In genomic region chr16:68227183-68227793, GRCh38 we compare ENCODE assay signal across 11 cellular contexts. TPM values are rescaled to one million over a fixed set of nuclear protein-coding genes. Genes with fewer than 3 reads are reported as not detected.
DNase-seq lines count a peak whose midpoint lies in the region; ATAC-seq and TF ChIP-seq lines count a peak whose summit lies in the region.
"Had no signal": no experiment of that assay in that cellular context is flagged by ENCODE, and none has a peak within 500 bp of the region (broad histone marks: within the 10 kb centered on the region; RNA-seq: fewer than 3 reads in every experiment).

No MANE protein-coding gene starts in this region.

- intact Hi-C loops in activated CD4-positive, alpha-beta T cell treated with anti-CD3 and anti-CD28 coated beads for 36 hours (cut with DNase I, micrococcal nuclease): no loop called here
- intact Hi-C loops in OCI-LY7 (cut with micrococcal nuclease; ENCODE audit: unreplicated experiment): no loop called here

- peak overlapping the region; percentile 86 for H3K27ac Mint-ChIP-seq in activated CD4-positive, alpha-beta T cell treated with anti-CD3 and anti-CD28 coated beads for 36 hours
- peak overlapping the region; percentile 83 for H3K27ac Mint-ChIP-seq in stimulated activated memory B cell treated with anti-CD40 and anti-IgM and Interleukin-4, amounts not matched to agents 10 μg/mL and 1 μg/mL and 100 μg/mL, for 72 hours
- H3K27ac Mint-ChIP-seq in osteocyte (ENCODE audit: unreplicated experiment): no peak overlapping the region

- POLR2A ChIA-PET in activated CD4-positive, alpha-beta T cell treated with anti-CD3 and anti-CD28 coated beads for 36 hours (lab: Charles Lee): interaction anchor here (2.2 kb wide), 1 partner anchor 142 kb away, joined by 6 read pairs; the partner anchor contains the start of gene NFATC3
- POLR2A ChIA-PET in OCI-LY7 (lab: Charles Lee): interaction anchor here (0.6 to 1.6 kb wide), 3 partner anchors 15 to 157 kb away, joined by 3 to 6 read pairs (median 4); no protein-coding TSS in a partner anchor

- CTCF ChIA-PET in activated CD4-positive, alpha-beta T cell treated with anti-CD3 and anti-CD28 coated beads for 36 hours (lab: Charles Lee): interaction anchor here (0.6 to 6.1 kb wide), 23 partner anchors 10 to 411 kb away, joined by 3 to 62 read pairs (median 4); partner anchors contain the start of gene NFATC3
- CTCF ChIA-PET in OCI-LY7 (lab: Charles Lee; ENCODE audit: unreplicated experiment): interaction anchor here (1.5 kb wide), 1 partner anchor 134 kb away, joined by 8 read pairs; no protein-coding TSS in a partner anchor

- H3K4me3 ChIP-seq in OCI-LY7 (ENCODE audit: low read depth, low read length, poor library complexity, severe bottlenecking) (no peak overlapping the region), right atrium auricular region (no peak overlapping the region)
- H3K4me3 ChIP-seq: tibial nerve had no signal

- peak overlapping the region; percentile 43 for H3K27ac ChIP-seq in OCI-LY7 (ENCODE audit: low read depth, low read length, poor library complexity, severe bottlenecking)
- no peak overlapping the region for H3K27ac ChIP-seq in right atrium auricular region

- no peak overlapping the region for H3K4me3 Mint-ChIP-seq in activated CD4-positive, alpha-beta T cell treated with anti-CD3 and anti-CD28 coated beads for 36 hours
- no peak overlapping the region for H3K4me3 Mint-ChIP-seq in stimulated activated memory B cell treated with anti-CD40 and anti-IgM and Interleukin-4, amounts not matched to agents 10 μg/mL and 1 μg/mL and 100 μg/mL, for 72 hours
- no peak overlapping the region for H3K4me3 Mint-ChIP-seq in osteocyte (ENCODE audit: unreplicated experiment)

- no peaks in the 10 kb centered on the region for H3K27me3 Mint-ChIP-seq in activated CD4-positive, alpha-beta T cell treated with anti-CD3 and anti-CD28 coated beads for 36 hours
- no peaks in the 10 kb centered on the region for H3K27me3 Mint-ChIP-seq in stimulated activated memory B cell treated with anti-CD40 and anti-IgM and Interleukin-4, amounts not matched to agents 10 μg/mL and 1 μg/mL and 100 μg/mL, for 72 hours
- no peaks in the 10 kb centered on the region for H3K27me3 Mint-ChIP-seq in osteocyte (ENCODE audit: unreplicated experiment)

- peaks cover 32% of the 10 kb centered on the region for H3K4me1 ChIP-seq in OCI-LY7 (ENCODE audit: insufficient read depth, low read length, poor library complexity, severe bottlenecking)
- H3K4me1 ChIP-seq in right atrium auricular region: peaks cover 0 to 23% of the 10 kb centered on the region in 2 donors

- H3K9me3 Mint-ChIP-seq in activated CD4-positive, alpha-beta T cell treated with anti-CD3 and anti-CD28 coated beads for 36 hours (ENCODE audit: low read depth): no peaks in the 10 kb centered on the region
- H3K9me3 Mint-ChIP-seq in stimulated activated memory B cell treated with anti-CD40 and anti-IgM and Interleukin-4, amounts not matched to agents 10 μg/mL and 1 μg/mL and 100 μg/mL, for 72 hours: no peaks in the 10 kb centered on the region
- H3K9me3 Mint-ChIP-seq in osteocyte (ENCODE audit: unreplicated experiment): no peaks in the 10 kb centered on the region

- H4K20me1 ChIP-seq in OCI-LY7 (ENCODE audit: insufficient read depth, low read length): no peaks in the 10 kb centered on the region

- no peaks in the 10 kb centered on the region for H3K27me3 ChIP-seq in right atrium auricular region
- H3K27me3 ChIP-seq: tibial nerve had no signal

- no peaks in the 10 kb centered on the region for H3K9me3 ChIP-seq in OCI-LY7 (ENCODE audit: low read length)
- H3K9me3 ChIP-seq in right atrium auricular region: no peaks in the 10 kb centered on the region
- H3K9me3 ChIP-seq: tibial nerve had no signal

- H3K9me2 ChIP-seq in OCI-LY7 (ENCODE audit: insufficient read depth, low read length): no peaks in the 10 kb centered on the region

- peak; percentile 90 for ATAC-seq in activated CD4-positive, alpha-beta T cell treated with anti-CD3 and anti-CD28 coated beads for 36 hours
- ATAC-seq in stimulated activated memory B cell treated with anti-CD40 and anti-IgM and Interleukin-4, amounts not matched to agents 10 μg/mL and 1 μg/mL and 100 μg/mL, for 72 hours: peak; percentile 85
- ATAC-seq in HG02623 (IDR thresholded peaks at IDR 0.05; ENCODE audit: unreplicated experiment): no peak

- peak; percentile 51 for DNase-seq in activated CD4-positive, alpha-beta T cell treated with anti-CD3 and anti-CD28 coated beads for 36 hours
- DNase-seq in activated CD4-positive, alpha-beta T cell treated with anti-CD3 and anti-CD28 coated beads, Interleukin-2, amount 50 U/mL, for 48 hours: no peak
- peak; percentile 72 for DNase-seq in OCI-LY7 (ENCODE audit: low spot score)
- peak; percentile 43 for DNase-seq in right atrium auricular region (ENCODE audit: low spot score)
- no peak for DNase-seq in osteocyte (ENCODE audit: extremely low spot score, unreplicated experiment)
- no peak for DNase-seq in stimulated activated CD4-positive, alpha-beta T cell treated with anti-CD3 and anti-CD28 coated beads, Interleukin-4, amount 100 ng/mL, for 4 hours
- DNase-seq: anterior cingulate cortex, NCI-H446 had no signal

- peaks cover 35% of the 10 kb centered on the region for H3K4me1 Mint-ChIP-seq in activated CD4-positive, alpha-beta T cell treated with anti-CD3 and anti-CD28 coated beads for 36 hours
- H3K4me1 Mint-ChIP-seq in stimulated activated memory B cell treated with anti-CD40 and anti-IgM and Interleukin-4, amounts not matched to agents 10 μg/mL and 1 μg/mL and 100 μg/mL, for 72 hours: peaks cover 17% of the 10 kb centered on the region
- H3K4me1 Mint-ChIP-seq in osteocyte (ENCODE audit: unreplicated experiment): peaks cover 10% of the 10 kb centered on the region

- peak overlapping the region; percentile 2 for H3K4me2 ChIP-seq in OCI-LY7 (ENCODE audit: low read length)

- H3K36me3 ChIP-seq in OCI-LY7 (ENCODE audit: insufficient read depth, low read length) (peaks cover 38% of the 10 kb centered on the region; the same call in 1 of the 2 replicates), right atrium auricular region (no peaks in the 10 kb centered on the region)

- no TSS peak for BruUV-seq in OCI-LY7 (replicated peaks; lab: Mats Ljungman, UMichigan)

- no peaks in the 10 kb centered on the region for H3K79me2 ChIP-seq in OCI-LY7 (ENCODE audit: insufficient read depth, low read depth, low read length)

- H2AFZ ChIP-seq in OCI-LY7 (ENCODE audit: low read length): no peak overlapping the region

- H3K36me3 Mint-ChIP-seq in activated CD4-positive, alpha-beta T cell treated with anti-CD3 and anti-CD28 coated beads for 36 hours (ENCODE audit: low read depth): peaks cover 7% of the 10 kb centered on the region
- no peaks in the 10 kb centered on the region for H3K36me3 Mint-ChIP-seq in stimulated activated memory B cell treated with anti-CD40 and anti-IgM and Interleukin-4, amounts not matched to agents 10 μg/mL and 1 μg/mL and 100 μg/mL, for 72 hours
- H3K36me3 Mint-ChIP-seq in osteocyte (ENCODE audit: unreplicated experiment): peaks cover 6% of the 10 kb centered on the region

- no peak for TF ChIP-seq CTCF in OCI-LY7 (conservative IDR thresholded peaks at IDR 0.05; ENCODE audit: low read length)
- no peak for TF ChIP-seq CTCF in right atrium auricular region (IDR thresholded peaks at IDR 0.05)
- no peak for TF ChIP-seq CTCF in osteocyte (IDR thresholded peaks at IDR 0.05)

RNA-seq across cellular contexts. Expression of gene ESRP2, which starts 8.6 kb away (rescaled TPM):
- under 1 TPM; 0.58 to 0.85 TPM for total RNA-seq in activated CD4-positive, alpha-beta T cell treated with anti-CD3 and anti-CD28 coated beads for 36 hours
- 0.08 TPM in 1 of 2 replicates, not detected in the other for total RNA-seq in OCI-LY7 (2014; rRNA removed; shearing (Covaris generic))
- total RNA-seq in OCI-LY7 (2022): not detected in 2 replicates
- 1 to 10 TPM in 1 of 2 donors, under 1 TPM in 1; 0.59 to 1.2 TPM for total RNA-seq in right atrium auricular region
- 0.16 and 0.24 TPM in 2 replicates for total RNA-seq in osteocyte

RNA-seq across cellular contexts. Expression of gene PLA2G15, which starts 17.9 kb away (rescaled TPM):
- total RNA-seq in activated CD4-positive, alpha-beta T cell treated with anti-CD3 and anti-CD28 coated beads for 36 hours: 1 to 10 TPM; 6.0 to 7.0 TPM
- total RNA-seq in OCI-LY7 (2014; rRNA removed; shearing (Covaris generic)): 38.9 and 46.2 TPM in 2 replicates
- total RNA-seq in OCI-LY7 (2022): 27.5 and 36.8 TPM in 2 replicates
- total RNA-seq in right atrium auricular region: 10 to 100 TPM; 28.3 to 29.1 TPM
- 25.9 and 27.9 TPM in 2 replicates for total RNA-seq in osteocyte

RNA-seq across cellular contexts. Expression of gene SLC7A6, which starts 37.0 kb away (rescaled TPM):
- 10 to 100 TPM; 55.7 to 58.7 TPM for total RNA-seq in activated CD4-positive, alpha-beta T cell treated with anti-CD3 and anti-CD28 coated beads for 36 hours
- total RNA-seq in OCI-LY7 (2014; rRNA removed; shearing (Covaris generic)): 50.9 and 53.1 TPM in 2 replicates
- total RNA-seq in OCI-LY7 (2022): 79.5 and 98.8 TPM in 2 replicates
- total RNA-seq in right atrium auricular region: 10 to 100 TPM; 28.9 to 51.0 TPM
- total RNA-seq in osteocyte: 50.7 and 52.9 TPM in 2 replicates

Comparison
In these comparisons a context has a peak if more than half of its experiments do, and no peak if none do; other contexts are left out.
1. DNase-seq: peak in activated CD4-positive, alpha-beta T cell treated with anti-CD3 and anti-CD28 coated beads for 36 hours (single experiment), OCI-LY7 (single experiment) and right atrium auricular region (single experiment); none in activated CD4-positive, alpha-beta T cell treated with anti-CD3 and anti-CD28 coated beads, Interleukin-2, amount 50 U/mL, for 48 hours (0 of 2), osteocyte (single experiment) and stimulated activated CD4-positive, alpha-beta T cell treated with anti-CD3 and anti-CD28 coated beads, Interleukin-4, amount 100 ng/mL, for 4 hours (0 of 2).